1 cellular context compared by ENCODE assay signal in the genomic region with DNA sequence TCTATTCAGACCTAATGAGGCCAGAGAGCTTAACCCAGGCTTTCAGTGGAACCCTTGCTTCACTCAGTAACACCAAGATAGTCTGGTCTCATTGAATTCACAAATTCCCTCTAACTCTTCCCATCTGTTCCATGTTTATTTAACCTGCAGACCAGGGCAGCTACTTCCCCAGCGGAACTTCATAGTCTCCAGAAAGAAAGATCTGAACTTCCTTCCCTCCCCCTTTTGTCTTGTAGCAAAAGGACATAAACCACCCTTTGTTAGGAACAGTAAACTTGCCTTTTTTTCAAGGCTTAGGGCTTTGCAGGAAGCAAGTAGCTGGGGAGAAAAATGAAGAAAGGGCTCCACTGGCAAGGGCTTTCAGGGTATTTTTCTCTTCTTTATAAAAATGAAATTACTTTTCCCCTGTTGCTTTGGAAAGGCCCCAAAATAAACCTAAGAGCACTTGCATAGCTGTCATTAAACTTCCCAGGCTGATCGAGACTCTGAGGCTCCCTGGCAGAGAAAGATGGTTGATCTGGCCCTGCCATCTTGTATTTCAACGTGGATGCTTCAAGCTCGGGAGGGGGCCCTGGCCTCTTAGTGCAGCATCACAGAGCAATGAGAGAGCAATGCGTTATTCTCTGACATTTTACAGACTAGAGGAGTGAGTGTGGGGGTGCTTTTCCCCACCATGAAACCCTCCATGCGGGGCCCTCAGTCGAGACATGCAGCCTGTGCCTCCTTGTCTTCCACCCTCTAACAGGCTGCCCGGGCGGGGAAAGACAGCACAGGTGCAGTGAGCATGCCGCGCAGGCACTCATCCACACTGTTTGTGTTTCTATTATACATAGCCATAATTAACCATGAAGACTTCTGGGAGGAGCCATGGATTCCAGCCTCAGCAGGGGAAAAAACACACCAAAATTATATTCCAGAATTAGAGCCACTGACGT.
TF ChIP-seq lines count a peak whose summit lies in the region.

No MANE protein-coding gene starts in this region.

TF ChIP-seq in IMR-90, 13 proteins besides CTCF, POLR2A, EP300 and RAD21:
- TF ChIP-seq SMC3 (IDR thresholded peaks at IDR 0.05; ENCODE audit: low read depth, low read length) (no peak), USF2 (IDR thresholded peaks at IDR 0.05; ENCODE audit: low read depth, low read length) (no peak), FOS (IDR thresholded peaks at IDR 0.05; ENCODE audit: low read depth, low read length) (no peak)
